7 cellular contexts compared by ENCODE assay signal in genomic region chr7:51329696-51330263, GRCh38. TPM values are rescaled to one million over a fixed set of nuclear protein-coding genes. Genes with fewer than 3 reads are reported as not detected.
"Had no signal": no experiment of that assay in that cellular context is flagged by ENCODE, and none has a peak within 500 bp of the region (broad histone marks: within the 10 kb centered on the region; RNA-seq: fewer than 3 reads in every experiment).

No MANE protein-coding gene starts in this region.

- FAIRE-seq: H54, HTR-8/SVneo had no signal

- H3K27ac Mint-ChIP-seq: H9 had no signal

- DNase-seq: GOT3, H9, HCEC 1CT, IMR-90, KBM-7 had no signal

- H3K4me3 Mint-ChIP-seq: H9 had no signal

- H3K9me3 Mint-ChIP-seq: H9 had no signal

RNA-seq across cellular contexts. Expression of gene COBL, which starts 13.2 kb away (rescaled TPM):
- polyA plus RNA-seq: IMR-90 had no signal
